ENCODE assay signal across 8 cellular contexts in genomic region chr5:43514471-43514815, GRCh38. TPM values are rescaled to one million over a fixed set of nuclear protein-coding genes. Genes with fewer than 3 reads are reported as not detected.
DNase-seq lines count a peak whose midpoint lies in the region; ATAC-seq and TF ChIP-seq lines count a peak whose summit lies in the region.

No MANE protein-coding gene starts in this region.

- H3K9ac ChIP-seq in iPS-18a (ENCODE audit: low read length): peak overlapping the region; percentile 98

- no peak for ATAC-seq in Right ventricle myocardium superior (ENCODE audit: poor library complexity)

- H3K27ac Mint-ChIP-seq in activated naive CD8-positive, alpha-beta T cell treated with anti-CD3 and anti-CD28 coated beads for 36 hours: peak overlapping the region; percentile 95

- no peaks in the 10 kb centered on the region for H3K9me3 Mint-ChIP-seq in activated naive CD8-positive, alpha-beta T cell treated with anti-CD3 and anti-CD28 coated beads for 36 hours

- H3K36me3 ChIP-seq in cardiac muscle cell (no peaks in the 10 kb centered on the region), H7 (replicated peaks; ENCODE audit: control insufficient read depth, insufficient read depth, low read length) (no peaks in the 10 kb centered on the region; the same call in 1 of the 2 replicates), iPS-18a (ENCODE audit: control insufficient read depth, low read depth, low read length) (no peaks in the 10 kb centered on the region)

- peak overlapping the region; percentile 92 for H3K4me3 Mint-ChIP-seq in activated naive CD8-positive, alpha-beta T cell treated with anti-CD3 and anti-CD28 coated beads for 36 hours

- peak in 1 of 2 donors; percentile 76 for DNase-seq in cardiac muscle cell (ENCODE audit: low read depth in 1 of 2, low spot score in 1 of 2)
- no peak for DNase-seq in Right ventricle myocardium superior
- DNase-seq in H7: peak; percentile 36
- DNase-seq in LNCaP clone FGC (ENCODE audit: low read depth): no peak
- DNase-seq in activated naive CD8-positive, alpha-beta T cell treated with anti-CD3 and anti-CD28 coated beads for 36 hours: no peak
- DNase-seq in stimulated activated CD4-positive, alpha-beta T cell treated with anti-CD3 and anti-CD28 coated beads, Interleukin-4, amount 100 ng/mL, for 24 hours: peak; percentile 66
- DNase-seq in nucleus accumbens (lab: John Stamatoyannopoulos, UW): no peak

- intact Hi-C loops in Right ventricle myocardium superior (cut with DNase I): no loop called here

- H3K9me3 ChIP-seq in cardiac muscle cell (ENCODE audit: low read depth): no peaks in the 10 kb centered on the region
- no peaks in the 10 kb centered on the region for H3K9me3 ChIP-seq in iPS-18a (ENCODE audit: control insufficient read depth, low read depth, low read length)

- H3K4me1 ChIP-seq in cardiac muscle cell (ENCODE audit: low read depth) (peaks cover 7% of the 10 kb centered on the region), iPS-18a (ENCODE audit: control insufficient read depth, low read depth, low read length) (no peaks in the 10 kb centered on the region)

- no peaks in the 10 kb centered on the region for H3K27me3 Mint-ChIP-seq in activated naive CD8-positive, alpha-beta T cell treated with anti-CD3 and anti-CD28 coated beads for 36 hours

- H3K4me1 Mint-ChIP-seq in activated naive CD8-positive, alpha-beta T cell treated with anti-CD3 and anti-CD28 coated beads for 36 hours: peaks cover 20% of the 10 kb centered on the region

- H3K36me3 Mint-ChIP-seq in activated naive CD8-positive, alpha-beta T cell treated with anti-CD3 and anti-CD28 coated beads for 36 hours: peaks cover 23% of the 10 kb centered on the region

- TF ChIP-seq CTCF in cardiac muscle cell (IDR thresholded peaks at IDR 0.05; ENCODE audit: low read depth, low read length) (no peak), LNCaP clone FGC (IDR thresholded peaks at IDR 0.05; ENCODE audit: control insufficient read depth, extremely low read depth, insufficient read depth) (no peak)

- peak overlapping the region; percentile 87 for H3K27ac ChIP-seq in cardiac muscle cell
- peak overlapping the region; percentile 95 for H3K27ac ChIP-seq in iPS-18a (ENCODE audit: low read length)

- peak overlapping the region; percentile 59 for H3K4me3 ChIP-seq in cardiac muscle cell
- peak overlapping the region; percentile 58 for H3K4me3 ChIP-seq in H7 (ENCODE audit: insufficient read depth, low read depth, low read length)
- H3K4me3 ChIP-seq in LNCaP clone FGC (ENCODE audit: low read depth, low read length): peak overlapping the region; percentile 92
- peak overlapping the region; percentile 98 for H3K4me3 ChIP-seq in iPS-18a (ENCODE audit: low read length)

- no peaks in the 10 kb centered on the region for H3K27me3 ChIP-seq in cardiac muscle cell
- H3K27me3 ChIP-seq in H7 (ENCODE audit: control insufficient read depth, insufficient read depth, low read length): no peaks in the 10 kb centered on the region
- no peaks in the 10 kb centered on the region for H3K27me3 ChIP-seq in iPS-18a (ENCODE audit: control insufficient read depth, insufficient read depth, low read length)

RNA-seq across cellular contexts. Expression of gene C5orf34, which starts 0.5 kb away (rescaled TPM):
- 1.0 and 3.7 TPM in 2 replicates for total RNA-seq in cardiac muscle cell
- polyA plus RNA-seq in cardiac muscle cell: 5.2 and 9.7 TPM in 2 replicates
- total RNA-seq in Right ventricle myocardium superior: 0.40 TPM
- total RNA-seq in H7 (2014; rRNA removed; shearing (Covaris generic)): 20.1 and 24.8 TPM in 2 replicates
- total RNA-seq in activated naive CD8-positive, alpha-beta T cell treated with anti-CD3 and anti-CD28 coated beads for 36 hours: 10 to 100 TPM in 1 of 2 experiments, 1 to 10 TPM in 1; 8.9 to 10.1 TPM

RNA-seq across cellular contexts. Expression of gene TMEM267, which starts 30.8 kb away (rescaled TPM):
- total RNA-seq in cardiac muscle cell: 3.1 TPM in 2 replicates
- polyA plus RNA-seq in cardiac muscle cell: 8.8 and 8.9 TPM in 2 replicates
- total RNA-seq in Right ventricle myocardium superior: 6.2 TPM
- 5.5 and 6.3 TPM in 2 replicates for total RNA-seq in H7 (2014; rRNA removed; shearing (Covaris generic))
- 10 to 100 TPM; 20.4 to 24.1 TPM for total RNA-seq in activated naive CD8-positive, alpha-beta T cell treated with anti-CD3 and anti-CD28 coated beads for 36 hours

RNA-seq across cellular contexts. Expression of gene PAIP1, which starts 42.4 kb away (rescaled TPM):
- total RNA-seq in cardiac muscle cell: 140 and 151 TPM in 2 replicates
- 298 and 341 TPM in 2 replicates for polyA plus RNA-seq in cardiac muscle cell
- 120 TPM for total RNA-seq in Right ventricle myocardium superior
- total RNA-seq in H7 (2014; rRNA removed; shearing (Covaris generic)): 117 TPM in 2 replicates
- 10 to 100 TPM; 50.1 to 51.0 TPM for total RNA-seq in activated naive CD8-positive, alpha-beta T cell treated with anti-CD3 and anti-CD28 coated beads for 36 hours

Comparison
In these comparisons a context has a peak if more than half of its experiments do, and no peak if none do; other contexts are left out.
1. DNase-seq: peak in H7 (single experiment) and stimulated activated CD4-positive, alpha-beta T cell treated with anti-CD3 and anti-CD28 coated beads, Interleukin-4, amount 100 ng/mL, for 24 hours (single experiment); none in Right ventricle myocardium superior (single experiment), LNCaP clone FGC (single experiment), activated naive CD8-positive, alpha-beta T cell treated with anti-CD3 and anti-CD28 coated beads for 36 hours (single experiment) and nucleus accumbens (0 of 56).
2. Peak in every context shown above with its lines, with median percentiles within 50 percentile points of each other: H3K4me3 ChIP-seq.